8 cellular contexts compared by ENCODE assay signal in genomic region chr20:7285918-7286556, GRCh38.
A peak's percentile ranks its signal among the peaks of the same experiment; 100 is the strongest.
DNase-seq lines count a peak whose midpoint lies in the region; ATAC-seq and TF ChIP-seq lines count a peak whose summit lies in the region.

No MANE protein-coding gene starts in this region.

- no peaks in the 10 kb centered on the region for H3K36me3 ChIP-seq in uterus

- no peak overlapping the region for H3K27ac ChIP-seq in uterus

- H3K9me3 ChIP-seq in uterus: no peaks in the 10 kb centered on the region

- H3K27ac Mint-ChIP-seq in activated naive CD4-positive, alpha-beta T cell treated with anti-CD3 and anti-CD28 coated beads for 36 hours: no peak overlapping the region

- no peaks in the 10 kb centered on the region for H3K27me3 Mint-ChIP-seq in activated naive CD4-positive, alpha-beta T cell treated with anti-CD3 and anti-CD28 coated beads for 36 hours (ENCODE audit: low read depth)

- intact Hi-C loops in activated naive CD4-positive, alpha-beta T cell treated with anti-CD3 and anti-CD28 coated beads for 36 hours (cut with micrococcal nuclease): loop anchor here (2.0 to 5.0 kb wide), 3 partner anchors 457 to 1144 kb away; partner anchors contain the start of gene BMP2
- intact Hi-C loops in uterus (cut with DNase I; ENCODE audit: low total_unique reads): no loop called here

- no peaks in the 10 kb centered on the region for H3K4me1 Mint-ChIP-seq in activated naive CD4-positive, alpha-beta T cell treated with anti-CD3 and anti-CD28 coated beads for 36 hours (ENCODE audit: low read depth)

- peak; percentile 96 for TF ChIP-seq CTCF in epithelial cell of proximal tubule (conservative IDR thresholded peaks at IDR 0.05; ENCODE audit: low read depth, low read length)
- peak; percentile 52 to 66 (median 60) for TF ChIP-seq CTCF in uterus (IDR thresholded peaks at IDR 0.05)

- H3K4me1 ChIP-seq in uterus: no peaks in the 10 kb centered on the region

- peak; percentile 78 for ATAC-seq in HG02610 (IDR thresholded peaks at IDR 0.05; ENCODE audit: unreplicated experiment)

- H3K27me3 ChIP-seq in uterus: no peaks in the 10 kb centered on the region

- no peak overlapping the region for H3K4me3 Mint-ChIP-seq in activated naive CD4-positive, alpha-beta T cell treated with anti-CD3 and anti-CD28 coated beads for 36 hours

- DNase-seq in activated naive CD4-positive, alpha-beta T cell treated with anti-CD3 and anti-CD28 coated beads for 36 hours: peak; percentile 55
- DNase-seq in activated naive CD4-positive, alpha-beta T cell (lab: John Stamatoyannopoulos, UW): no peak
- DNase-seq in NCI-H1436 treated with DMSO at 0.1 percent for 48 hours (lab: John Stamatoyannopoulos, UW): peak; percentile 59
- DNase-seq in SKM-1 treated with dmso at 0.1 percent for 144 hours (lab: John Stamatoyannopoulos, UW; ENCODE audit: unreplicated experiment): peak; percentile 12
- peak; percentile 29 for DNase-seq in epithelial cell of proximal tubule (ENCODE audit: low read depth)
- peak; percentile 75 for DNase-seq in middle frontal gyrus (ENCODE audit: extremely low spot score, low spot score)
- peak; percentile 57 to 61 for DNase-seq in uterus

- TF ChIP-seq POLR2A in uterus (IDR thresholded peaks at IDR 0.05): no peak

- CTCF ChIA-PET in activated naive CD4-positive, alpha-beta T cell treated with anti-CD3 and anti-CD28 coated beads for 36 hours (lab: Charles Lee): interaction anchor here (0.6 to 1.1 kb wide), 4 partner anchors 11 to 464 kb away, joined by 3 to 4 read pairs (median 4); no protein-coding TSS in a partner anchor

- no peaks in the 10 kb centered on the region for H3K36me3 Mint-ChIP-seq in activated naive CD4-positive, alpha-beta T cell treated with anti-CD3 and anti-CD28 coated beads for 36 hours (ENCODE audit: low read depth)

- peaks cover 1% of the 10 kb centered on the region for H3K9me3 Mint-ChIP-seq in activated naive CD4-positive, alpha-beta T cell treated with anti-CD3 and anti-CD28 coated beads for 36 hours

- H3K4me3 ChIP-seq in epithelial cell of proximal tubule (ENCODE audit: low read depth, low read length): no peak overlapping the region
- no peak overlapping the region for H3K4me3 ChIP-seq in uterus

Comparison
In these comparisons a context has a peak if more than half of its experiments do, and no peak if none do; other contexts are left out.
1. DNase-seq: peak in activated naive CD4-positive, alpha-beta T cell treated with anti-CD3 and anti-CD28 coated beads for 36 hours (single experiment), NCI-H1436 treated with DMSO at 0.1 percent for 48 hours (single experiment), SKM-1 treated with dmso at 0.1 percent for 144 hours (single experiment), epithelial cell of proximal tubule (single experiment), middle frontal gyrus (single experiment) and uterus (2 of 2); none in activated naive CD4-positive, alpha-beta T cell (0 of 4).